In genomic region chr6:134529921-134530320, GRCh38 we compare ENCODE assay signal across 14 cellular contexts.
A peak's percentile ranks its signal among the peaks of the same experiment; 100 is the strongest.
DNase-seq lines count a peak whose midpoint lies in the region; ATAC-seq and TF ChIP-seq lines count a peak whose summit lies in the region.
"Had no signal": no experiment of that assay in that cellular context is flagged by ENCODE, and none has a peak within 500 bp of the region (broad histone marks: within the 10 kb centered on the region; RNA-seq: fewer than 3 reads in every experiment).

No MANE protein-coding gene starts in this region.

- H3K4me3 ChIP-seq in ACC112 (ENCODE audit: low read depth, low read length) (no peak overlapping the region), GM23248 (no peak overlapping the region), fibroblast of pulmonary artery (replicated peaks; ENCODE audit: low read depth, low read length) (no peak overlapping the region), coronary artery (no peak overlapping the region)

- H3K9ac ChIP-seq in GM23248 = no peak overlapping the region

- H3K27ac ChIP-seq in ACC112 (ENCODE audit: low read depth, low read length) = no peak overlapping the region
- H3K27ac ChIP-seq in GM23248 = no peak overlapping the region
- no peak overlapping the region for H3K27ac ChIP-seq in coronary artery

- H3K4me3 Mint-ChIP-seq in T-helper 1 cell treated with Interleukin-12 subunit alpha and Interleukin-12 subunit beta and Interleukin-4 antibody, amounts not matched to agents 30 μg/mL and 1 μg/mL, for 36 hours = peak overlapping the region; percentile 1
- no peak overlapping the region for H3K4me3 Mint-ChIP-seq in stimulated activated naive B cell treated with anti-CD40 and anti-IgM and Interleukin-4, amounts not matched to agents 10 μg/mL and 1 μg/mL and 100 μg/mL, for 72 hours

- H3K9me3 Mint-ChIP-seq in T-helper 1 cell treated with Interleukin-12 subunit alpha and Interleukin-12 subunit beta and Interleukin-4 antibody, amounts not matched to agents 30 μg/mL and 1 μg/mL, for 36 hours = peaks cover 7% of the 10 kb centered on the region
- H3K9me3 Mint-ChIP-seq in stimulated activated naive B cell treated with anti-CD40 and anti-IgM and Interleukin-4, amounts not matched to agents 10 μg/mL and 1 μg/mL and 100 μg/mL, for 72 hours = no peaks in the 10 kb centered on the region

- DNase-seq in GM23248 (peak; percentile 49), fibroblast of pulmonary artery (ENCODE audit: low read depth) (peak; percentile 54), coronary artery (ENCODE audit: low spot score) (no peak), HPDE6-E6E7 (ENCODE audit: extremely low spot score) (no peak)
- DNase-seq in stimulated activated naive B cell treated with anti-CD40 and anti-IgM and Interleukin-4, amounts not matched to agents 10 μg/mL and 1 μg/mL and 100 μg/mL, for 72 hours = no peak
- DNase-seq: activated CD4-positive, alpha-beta T cell treated with anti-CD3 and anti-CD28 coated beads, Interleukin-2, amount 50 U/mL, for 1 hour; amygdala; erythroblast; NCI-H1930; SHP77 treated with DMSO at 0.1 percent for 48 hours; stimulated activated naive CD4-positive, alpha-beta T cell treated with Interleukin-2 at 50 U/mL for 16 hours had no signal

- no peaks in the 10 kb centered on the region for H4K20me1 ChIP-seq in GM23248 (ENCODE audit: insufficient read depth)

- no peaks in the 10 kb centered on the region for H3K27me3 Mint-ChIP-seq in T-helper 1 cell treated with Interleukin-12 subunit alpha and Interleukin-12 subunit beta and Interleukin-4 antibody, amounts not matched to agents 30 μg/mL and 1 μg/mL, for 36 hours (ENCODE audit: low read depth)
- peaks cover 0 to 5% of the 10 kb centered on the region in 2 donors for H3K27me3 Mint-ChIP-seq in stimulated activated naive B cell treated with anti-CD40 and anti-IgM and Interleukin-4, amounts not matched to agents 10 μg/mL and 1 μg/mL and 100 μg/mL, for 72 hours

- H3K27me3 ChIP-seq in ACC112 (ENCODE audit: insufficient read depth, low read length) (no peaks in the 10 kb centered on the region), GM23248 (replicated peaks; ENCODE audit: insufficient read depth) (no peaks in the 10 kb centered on the region)

- in situ Hi-C loops in GM23248 (cut with MboI) = no loop called here

- TF ChIP-seq CTCF in fibroblast of pulmonary artery (IDR thresholded peaks at IDR 0.05; ENCODE audit: low read length, missing control alignments) (no peak), coronary artery (IDR thresholded peaks at IDR 0.05) (no peak)

- no peaks in the 10 kb centered on the region for H3K79me2 ChIP-seq in ACC112 (ENCODE audit: control insufficient read depth, insufficient read depth, low read length, unreplicated experiment)
- no peaks in the 10 kb centered on the region for H3K79me2 ChIP-seq in GM23248 (ENCODE audit: insufficient read depth)

- H3K27ac Mint-ChIP-seq in T-helper 1 cell treated with Interleukin-12 subunit alpha and Interleukin-12 subunit beta and Interleukin-4 antibody, amounts not matched to agents 30 μg/mL and 1 μg/mL, for 36 hours = peak overlapping the region; percentile 8
- H3K27ac Mint-ChIP-seq in stimulated activated naive B cell treated with anti-CD40 and anti-IgM and Interleukin-4, amounts not matched to agents 10 μg/mL and 1 μg/mL and 100 μg/mL, for 72 hours = no peak overlapping the region

- H3K4me1 Mint-ChIP-seq in T-helper 1 cell treated with Interleukin-12 subunit alpha and Interleukin-12 subunit beta and Interleukin-4 antibody, amounts not matched to agents 30 μg/mL and 1 μg/mL, for 36 hours (ENCODE audit: low read depth) = peaks cover 47% of the 10 kb centered on the region
- H3K4me1 Mint-ChIP-seq in stimulated activated naive B cell treated with anti-CD40 and anti-IgM and Interleukin-4, amounts not matched to agents 10 μg/mL and 1 μg/mL and 100 μg/mL, for 72 hours = no peaks in the 10 kb centered on the region

- H3K9me3 ChIP-seq in GM23248 (ENCODE audit: low read depth) = no peaks in the 10 kb centered on the region

- H3K36me3 ChIP-seq in ACC112 (ENCODE audit: insufficient read depth, low read length) = no peaks in the 10 kb centered on the region
- no peaks in the 10 kb centered on the region for H3K36me3 ChIP-seq in GM23248 (ENCODE audit: low read depth)

- no peak overlapping the region for H3K4me2 ChIP-seq in GM23248 (ENCODE audit: unreplicated experiment)

- 60 to 64% methylated on average over 4 of the region's 4 CpGs for WGBS in GM23248 (ENCODE audit: low coverage in 1 of 2, low lambda C conversion rate in 2 of 2, missing lambda C conversion rate in 2 of 2), 2 experiments

- peaks cover 4% of the 10 kb centered on the region for H3K36me3 Mint-ChIP-seq in T-helper 1 cell treated with Interleukin-12 subunit alpha and Interleukin-12 subunit beta and Interleukin-4 antibody, amounts not matched to agents 30 μg/mL and 1 μg/mL, for 36 hours (ENCODE audit: low read depth)
- no peaks in the 10 kb centered on the region for H3K36me3 Mint-ChIP-seq in stimulated activated naive B cell treated with anti-CD40 and anti-IgM and Interleukin-4, amounts not matched to agents 10 μg/mL and 1 μg/mL and 100 μg/mL, for 72 hours

- no peaks in the 10 kb centered on the region for H3K9me2 ChIP-seq in GM23248 (ENCODE audit: insufficient read depth)

- no peak for ATAC-seq in GM19452 (IDR thresholded peaks at IDR 0.05; ENCODE audit: unreplicated experiment)
- ATAC-seq in stimulated activated naive B cell treated with anti-CD40 and anti-IgM and Interleukin-4, amounts not matched to agents 10 μg/mL and 1 μg/mL and 100 μg/mL, for 72 hours (replicated peaks) = no peak

- H3F3A ChIP-seq in GM23248 (ENCODE audit: insufficient read depth) = peaks cover 8% of the 10 kb centered on the region

- peak overlapping the region; percentile 72 for H2AFZ ChIP-seq in ACC112 (ENCODE audit: low read length, unreplicated experiment)
- H2AFZ ChIP-seq in GM23248 = no peak overlapping the region

- H3K4me1 ChIP-seq in ACC112 (ENCODE audit: control insufficient read depth, insufficient read depth, low read length, unreplicated experiment) (peaks cover 29% of the 10 kb centered on the region), GM23248 (ENCODE audit: insufficient read depth) (peaks cover 7% of the 10 kb centered on the region; the same call in 1 of the 2 replicates)

Comparison
In these comparisons a context has a peak if more than half of its experiments do, and no peak if none do; other contexts are left out.
1. DNase-seq: peak in GM23248 (single experiment) and fibroblast of pulmonary artery (single experiment); none in coronary artery (single experiment), stimulated activated naive B cell treated with anti-CD40 and anti-IgM and Interleukin-4, amounts not matched to agents 10 μg/mL and 1 μg/mL and 100 μg/mL, for 72 hours (single experiment) and HPDE6-E6E7 (single experiment).